20 cellular contexts compared by ENCODE assay signal in the genomic region with DNA sequence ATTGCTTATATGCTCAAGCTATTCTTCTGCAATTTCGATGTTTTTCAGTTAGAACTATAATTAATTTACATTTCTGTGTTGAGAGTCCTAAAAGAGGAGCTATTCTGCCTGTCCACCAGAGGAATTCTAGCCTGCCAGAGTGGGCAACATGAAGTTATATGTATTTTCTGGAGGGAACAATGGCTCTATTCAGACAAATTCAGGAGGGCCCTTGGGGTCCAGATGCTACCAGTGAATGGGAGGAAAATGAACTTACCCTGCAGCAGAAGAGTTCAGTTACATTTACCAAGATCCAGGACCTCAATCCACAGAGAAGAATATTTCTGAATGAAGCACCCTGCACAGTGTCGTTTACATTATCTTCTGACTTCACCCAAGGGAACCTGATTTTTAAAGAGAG.
"Had no signal": no experiment of that assay in that cellular context is flagged by ENCODE, and none has a peak within 500 bp of the region (broad histone marks: within the 10 kb centered on the region; RNA-seq: fewer than 3 reads in every experiment).

No MANE protein-coding gene starts in this region.

- H3K4me3 ChIP-seq: MG63 had no signal

- H3K9ac ChIP-seq: SK-N-SH had no signal

- H3K4me2 ChIP-seq: SK-N-SH had no signal

- DNase-seq: Karpas-422, KG1, NCI-H1092, NCI-H1105 treated with DMSO at 0.1 percent for 48 hours, NCI-H1417 treated with DMSO at 0.1 percent for 48 hours, NCI-H146, NCI-H1694 treated with DMSO at 0.1 percent for 48 hours, NCI-H1930, NCI-H2081, NCI-H2107, NCI-H2227 treated with DMSO at 0.1 percent for 48 hours, NCI-H524, NCI-H526 treated with DMSO at 0.1 percent for 48 hours, NCI-H774, Right ventricle myocardium superior, RPMI8226, SIG-M5, SK-N-SH had no signal

- H3K36me3 ChIP-seq: MG63 had no signal

- FAIRE-seq: RCC 7860 had no signal

- H3K9me3 ChIP-seq: MG63, SK-N-SH had no signal

- H3K27me3 ChIP-seq: MG63 had no signal
